8 cellular contexts compared by ENCODE assay signal in the genomic region with DNA sequence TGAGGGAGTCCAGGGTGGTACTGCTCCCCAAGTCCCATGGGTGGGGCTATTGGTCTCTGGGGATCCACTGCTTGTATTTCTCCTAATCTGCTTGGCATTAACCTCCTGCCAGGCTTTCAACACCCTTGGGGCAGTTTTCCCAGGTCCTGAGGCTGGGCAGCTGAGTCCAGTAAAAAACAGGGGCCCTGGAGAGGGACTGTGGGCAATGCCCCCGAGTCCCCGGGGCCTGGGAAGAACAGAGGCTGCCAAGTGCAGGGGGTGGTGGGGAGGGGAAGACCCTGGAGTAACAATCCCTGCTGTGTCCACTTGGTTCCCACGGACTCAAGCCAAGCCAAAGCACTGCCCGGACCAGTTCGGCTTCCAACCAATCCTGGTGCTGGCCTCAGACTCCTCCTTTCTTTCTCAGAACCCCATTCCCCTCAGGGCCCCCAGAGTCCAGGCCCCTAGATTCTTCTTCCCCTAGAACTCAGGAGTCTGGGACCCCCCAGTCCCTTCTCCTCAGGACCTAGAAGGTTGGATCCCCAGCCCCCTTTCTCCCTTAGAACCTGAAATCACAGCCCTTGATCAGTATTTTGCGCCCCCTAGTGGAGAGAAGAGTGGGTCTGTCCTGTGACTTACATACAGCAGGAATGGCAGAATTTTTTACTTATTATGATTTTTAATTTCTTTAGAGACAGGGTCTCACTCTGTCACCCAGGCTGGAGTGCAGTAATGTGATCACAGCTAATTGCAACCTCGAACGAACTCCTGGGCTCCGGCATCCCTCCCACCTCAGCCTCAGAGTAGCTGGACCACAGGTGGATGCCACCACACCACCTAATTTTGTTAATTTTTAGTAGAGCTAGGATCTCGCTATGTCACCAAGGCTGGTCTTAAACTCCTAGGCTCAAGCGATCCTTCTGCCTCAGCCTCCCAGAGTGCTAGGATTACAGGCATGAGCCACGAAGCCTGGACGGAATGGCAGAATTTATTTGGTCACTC. TPM values are rescaled to one million over a fixed set of nuclear protein-coding genes. Genes with fewer than 3 reads are reported as not detected.
DNase-seq lines count a peak whose midpoint lies in the region; ATAC-seq and TF ChIP-seq lines count a peak whose summit lies in the region.

No MANE protein-coding gene starts in this region.

- H3K27ac ChIP-seq in HEK293 (ENCODE audit: extremely low read depth, low read depth, low read length), result no peak overlapping the region
- H3K27ac ChIP-seq in effector memory CD4-positive, alpha-beta T cell (ENCODE audit: insufficient read depth, low read length, poor library complexity, severe bottlenecking), result no peak overlapping the region

- CTCF ChIA-PET in HEK293 (lab: Yijun Ruan, JAX), result interaction anchor here (0.5 to 5.1 kb wide), 35 partner anchors 9 to 1677 kb away, joined by 3 to 101 read pairs (median 4); partner anchors contain the start of gene APOE
- CTCF ChIA-PET in activated CD4-positive, alpha-beta memory T cell treated with anti-CD3 and anti-CD28 coated beads, Interleukin-2, amount 10 ng/mL, durations not matched to agents 7 days and 5 days (lab: Charles Lee), result interaction anchor here (0.7 to 2.4 kb wide), 9 partner anchors 12 to 228 kb away, joined by 3 to 13 read pairs (median 3); partner anchors contain the start of gene APOE

- no peaks in the 10 kb centered on the region for H3K27me3 ChIP-seq in effector memory CD4-positive, alpha-beta T cell (replicated peaks; ENCODE audit: control insufficient read depth, insufficient read depth, low read length, poor library complexity, severe bottlenecking)

- no peak overlapping the region for H3K27ac Mint-ChIP-seq in activated CD4-positive, alpha-beta memory T cell treated with anti-CD3 and anti-CD28 coated beads, Interleukin-2, amount 10 ng/mL, durations not matched to agents 7 days and 5 days
- H3K27ac Mint-ChIP-seq in stimulated activated naive B cell treated with anti-CD40 and anti-IgM and Interleukin-4, amounts not matched to agents 10 μg/mL and 1 μg/mL and 100 μg/mL, for 72 hours, result peak overlapping the region; percentile 47

- peaks cover 9% of the 10 kb centered on the region for H3K4me1 ChIP-seq in HEK293 (ENCODE audit: control insufficient read depth, insufficient read depth, low read length)
- H3K4me1 ChIP-seq in effector memory CD4-positive, alpha-beta T cell (ENCODE audit: control insufficient read depth, insufficient read depth, low read length, poor library complexity, severe bottlenecking), result peaks cover 8% of the 10 kb centered on the region

- no peaks in the 10 kb centered on the region for H3K9me3 Mint-ChIP-seq in activated CD4-positive, alpha-beta memory T cell treated with anti-CD3 and anti-CD28 coated beads, Interleukin-2, amount 10 ng/mL, durations not matched to agents 7 days and 5 days
- no peaks in the 10 kb centered on the region for H3K9me3 Mint-ChIP-seq in stimulated activated naive B cell treated with anti-CD40 and anti-IgM and Interleukin-4, amounts not matched to agents 10 μg/mL and 1 μg/mL and 100 μg/mL, for 72 hours

- DNase-seq in C1 segment of cervical spinal cord (lab: John Stamatoyannopoulos, UW) (peak in 13 of 14 donors; percentile 11 to 86 (median 68)), NCI-H69 (lab: John Stamatoyannopoulos, UW) (peak; percentile 89), myocyte (ENCODE audit: low read depth) (peak; percentile 86), mesenteric fat pad (ENCODE audit: low spot score) (no peak)
- peak; percentile 58 for DNase-seq in activated CD4-positive, alpha-beta memory T cell treated with anti-CD3 and anti-CD28 coated beads, Interleukin-2, amount 10 ng/mL, durations not matched to agents 7 days and 5 days
- peak; percentile 28 to 60 (median 34) for DNase-seq in effector memory CD4-positive, alpha-beta T cell
- peak; percentile 34 for DNase-seq in stimulated activated naive B cell treated with anti-CD40 and anti-IgM and Interleukin-4, amounts not matched to agents 10 μg/mL and 1 μg/mL and 100 μg/mL, for 72 hours

- H3K27me3 Mint-ChIP-seq in activated CD4-positive, alpha-beta memory T cell treated with anti-CD3 and anti-CD28 coated beads, Interleukin-2, amount 10 ng/mL, durations not matched to agents 7 days and 5 days, result no peaks in the 10 kb centered on the region
- no peaks in the 10 kb centered on the region for H3K27me3 Mint-ChIP-seq in stimulated activated naive B cell treated with anti-CD40 and anti-IgM and Interleukin-4, amounts not matched to agents 10 μg/mL and 1 μg/mL and 100 μg/mL, for 72 hours

- peaks cover 20% of the 10 kb centered on the region for H3K4me1 Mint-ChIP-seq in activated CD4-positive, alpha-beta memory T cell treated with anti-CD3 and anti-CD28 coated beads, Interleukin-2, amount 10 ng/mL, durations not matched to agents 7 days and 5 days
- peaks cover 12 to 31% of the 10 kb centered on the region in 2 donors for H3K4me1 Mint-ChIP-seq in stimulated activated naive B cell treated with anti-CD40 and anti-IgM and Interleukin-4, amounts not matched to agents 10 μg/mL and 1 μg/mL and 100 μg/mL, for 72 hours

- ATAC-seq in stimulated activated naive B cell treated with anti-CD40 and anti-IgM and Interleukin-4, amounts not matched to agents 10 μg/mL and 1 μg/mL and 100 μg/mL, for 72 hours (replicated peaks), result no peak

- no peaks in the 10 kb centered on the region for H3K9me3 ChIP-seq in HEK293 (ENCODE audit: control insufficient read depth, insufficient read depth, low read depth, low read length)
- H3K9me3 ChIP-seq in effector memory CD4-positive, alpha-beta T cell (ENCODE audit: control insufficient read depth, low read length), result no peaks in the 10 kb centered on the region

- H3K36me3 Mint-ChIP-seq in activated CD4-positive, alpha-beta memory T cell treated with anti-CD3 and anti-CD28 coated beads, Interleukin-2, amount 10 ng/mL, durations not matched to agents 7 days and 5 days (ENCODE audit: low read depth), result peaks cover 5% of the 10 kb centered on the region
- peaks cover 0 to 4% of the 10 kb centered on the region in 2 donors for H3K36me3 Mint-ChIP-seq in stimulated activated naive B cell treated with anti-CD40 and anti-IgM and Interleukin-4, amounts not matched to agents 10 μg/mL and 1 μg/mL and 100 μg/mL, for 72 hours

- H3K4me3 Mint-ChIP-seq in activated CD4-positive, alpha-beta memory T cell treated with anti-CD3 and anti-CD28 coated beads, Interleukin-2, amount 10 ng/mL, durations not matched to agents 7 days and 5 days, result no peak overlapping the region
- H3K4me3 Mint-ChIP-seq in stimulated activated naive B cell treated with anti-CD40 and anti-IgM and Interleukin-4, amounts not matched to agents 10 μg/mL and 1 μg/mL and 100 μg/mL, for 72 hours, result no peak overlapping the region

- POLR2A ChIA-PET in HEK293 (lab: Yijun Ruan, JAX), result interaction anchor here (0.6 kb wide), 1 partner anchor 46 kb away, joined by 3 read pairs; no protein-coding TSS in a partner anchor
- POLR2A ChIA-PET in activated CD4-positive, alpha-beta memory T cell treated with anti-CD3 and anti-CD28 coated beads, Interleukin-2, amount 10 ng/mL, durations not matched to agents 7 days and 5 days (lab: Charles Lee), result no interaction called here

- TF ChIP-seq CTCF in HEK293 (tag by site-specific recombination; IDR thresholded peaks at IDR 0.05), result peak; percentile 62

- no peak overlapping the region for H3K4me3 ChIP-seq in HEK293 (ENCODE audit: low read depth, low read length)
- no peak overlapping the region for H3K4me3 ChIP-seq in effector memory CD4-positive, alpha-beta T cell (ENCODE audit: insufficient read depth, low read depth, low read length, poor library complexity, severe bottlenecking)

- H3K36me3 ChIP-seq in HEK293 (ENCODE audit: control insufficient read depth in 2 of 2, insufficient read depth in 1 of 2, low read length in 2 of 2), result peaks cover 3 to 4% of the 10 kb centered on the region in 2 experiments; a peak in 2 of 3 replicates
- no peaks in the 10 kb centered on the region for H3K36me3 ChIP-seq in effector memory CD4-positive, alpha-beta T cell (ENCODE audit: control insufficient read depth, insufficient read depth, low read length)

TF ChIP-seq in HEK293, 187 proteins besides CTCF, POLR2A, EP300 and RAD21 (continues in another document):
- TF ChIP-seq SCRT1 (tag by site-specific recombination; IDR thresholded peaks at IDR 0.05; ENCODE audit: borderline replicate concordance) (0 out of 2 replicates have a peak, but pooled peaks have one; percentile 24), TRIM28 (IDR thresholded peaks at IDR 0.05; ENCODE audit: borderline replicate concordance, low read length) (no peak), SCRT2 (tag by site-specific recombination; IDR thresholded peaks at IDR 0.05) (peak; percentile 64; the same call in 1 of the 2 replicates), GFI1B (tag by site-specific recombination; IDR thresholded peaks at IDR 0.05) (peak; percentile 70)

RNA-seq across cellular contexts. Expression of gene CLPTM1, which starts 3.7 kb away (rescaled TPM):
- 10 to 100 TPM; 66.9 to 68.6 TPM for total RNA-seq in activated CD4-positive, alpha-beta memory T cell treated with anti-CD3 and anti-CD28 coated beads, Interleukin-2, amount 10 ng/mL, durations not matched to agents 7 days and 5 days
- total RNA-seq in myocyte (73.2 and 91.7 TPM in 2 replicates), mesenteric fat pad (109 TPM)
- polyA plus RNA-seq in myocyte (2012), result 117 TPM

RNA-seq across cellular contexts. Expression of gene APOC2, which starts 5.6 kb away (rescaled TPM):
- total RNA-seq in activated CD4-positive, alpha-beta memory T cell treated with anti-CD3 and anti-CD28 coated beads, Interleukin-2, amount 10 ng/mL, durations not matched to agents 7 days and 5 days, result not detected
- total RNA-seq in myocyte (4.8 and 8.8 TPM in 2 replicates), mesenteric fat pad (1.8 TPM)
- not detected for polyA plus RNA-seq in myocyte (2012)

RNA-seq across cellular contexts. Expression of gene APOC4, which starts 9.4 kb away (rescaled TPM):
- total RNA-seq in activated CD4-positive, alpha-beta memory T cell treated with anti-CD3 and anti-CD28 coated beads, Interleukin-2, amount 10 ng/mL, durations not matched to agents 7 days and 5 days, result not detected
- not detected in 2 replicates for total RNA-seq in myocyte
- polyA plus RNA-seq in myocyte (2012), result not detected
- not detected for total RNA-seq in mesenteric fat pad

RNA-seq across cellular contexts. Expression of gene APOC1, which starts 37.1 kb away (rescaled TPM):
- 1 to 10 TPM in 1 of 2 experiments, under 1 TPM in 1; 0.78 to 2.3 TPM for total RNA-seq in activated CD4-positive, alpha-beta memory T cell treated with anti-CD3 and anti-CD28 coated beads, Interleukin-2, amount 10 ng/mL, durations not matched to agents 7 days and 5 days
- total RNA-seq in myocyte (21.8 and 52.3 TPM in 2 replicates), mesenteric fat pad (32.3 TPM)
- 7.3 TPM for polyA plus RNA-seq in myocyte (2012)

RNA-seq across cellular contexts. Expression of gene APOE, which starts 45.9 kb away (rescaled TPM):
- not detected for total RNA-seq in activated CD4-positive, alpha-beta memory T cell treated with anti-CD3 and anti-CD28 coated beads, Interleukin-2, amount 10 ng/mL, durations not matched to agents 7 days and 5 days
- total RNA-seq in myocyte (4,388 and 5,075 TPM in 2 replicates), mesenteric fat pad (162 TPM)
- polyA plus RNA-seq in myocyte (2012), result 34.2 TPM
